In genomic region chrX:56975611-56976010, GRCh38 we compare ENCODE assay signal across 2 cellular contexts.
TF ChIP-seq lines count a peak whose summit lies in the region.

No MANE protein-coding gene starts in this region.

TF ChIP-seq in HEK293, 187 proteins besides CTCF, POLR2A, EP300 and RAD21 (continued from another document):
- TF ChIP-seq, protein P1, sequence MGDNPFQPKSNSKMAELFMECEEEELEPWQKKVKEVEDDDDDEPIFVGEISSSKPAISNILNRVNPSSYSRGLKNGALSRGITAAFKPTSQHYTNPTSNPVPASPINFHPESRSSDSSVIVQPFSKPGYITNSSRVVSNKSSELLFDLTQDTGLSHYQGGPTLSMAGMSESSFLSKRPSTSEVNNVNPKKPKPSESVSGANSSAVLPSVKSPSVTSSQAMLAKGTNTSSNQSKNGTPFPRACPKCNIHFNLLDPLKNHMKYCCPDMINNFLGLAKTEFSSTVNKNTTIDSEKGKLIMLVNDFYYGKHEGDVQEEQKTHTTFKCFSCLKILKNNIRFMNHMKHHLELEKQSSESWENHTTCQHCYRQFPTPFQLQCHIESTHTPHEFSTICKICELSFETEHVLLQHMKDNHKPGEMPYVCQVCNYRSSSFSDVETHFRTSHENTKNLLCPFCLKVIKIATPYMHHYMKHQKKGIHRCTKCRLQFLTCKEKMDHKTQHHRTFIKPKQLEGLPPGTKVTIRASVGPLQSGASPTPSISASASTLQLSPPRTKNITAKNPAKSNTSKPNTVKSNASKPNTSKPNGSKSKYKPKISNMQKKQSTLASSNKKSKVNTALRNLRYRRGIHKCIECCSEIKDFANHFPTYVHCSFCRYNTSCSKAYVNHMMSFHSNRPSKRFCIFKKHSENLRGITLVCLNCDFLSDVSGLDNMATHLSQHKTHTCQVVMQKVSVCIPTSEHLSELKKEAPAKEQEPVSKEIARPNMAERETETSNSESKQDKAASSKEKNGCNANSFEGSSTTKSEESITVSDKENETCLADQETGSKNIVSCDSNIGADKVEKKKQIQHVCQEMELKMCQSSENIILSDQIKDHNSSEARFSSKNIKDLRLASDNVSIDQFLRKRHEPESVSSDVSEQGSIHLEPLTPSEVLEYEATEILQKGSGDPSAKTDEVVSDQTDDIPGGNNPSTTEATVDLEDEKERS (tag by site-specific recombination; IDR thresholded peaks at IDR 0.05): no peak
- TF ChIP-seq ZIC2 (tag by site-specific recombination; IDR thresholded peaks at IDR 0.05): no peak

TF ChIP-seq in SK-N-SH, 30 proteins besides CTCF, POLR2A, EP300 and RAD21 (continued from another document):
- TF ChIP-seq, protein P2, sequence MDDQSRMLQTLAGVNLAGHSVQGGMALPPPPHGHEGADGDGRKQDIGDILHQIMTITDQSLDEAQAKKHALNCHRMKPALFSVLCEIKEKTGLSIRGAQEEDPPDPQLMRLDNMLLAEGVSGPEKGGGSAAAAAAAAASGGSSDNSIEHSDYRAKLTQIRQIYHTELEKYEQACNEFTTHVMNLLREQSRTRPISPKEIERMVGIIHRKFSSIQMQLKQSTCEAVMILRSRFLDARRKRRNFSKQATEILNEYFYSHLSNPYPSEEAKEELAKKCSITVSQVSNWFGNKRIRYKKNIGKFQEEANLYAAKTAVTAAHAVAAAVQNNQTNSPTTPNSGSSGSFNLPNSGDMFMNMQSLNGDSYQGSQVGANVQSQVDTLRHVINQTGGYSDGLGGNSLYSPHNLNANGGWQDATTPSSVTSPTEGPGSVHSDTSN (IDR thresholded peaks at IDR 0.05): no peak
- TF ChIP-seq SIN3A (IDR thresholded peaks at IDR 0.05; ENCODE audit: borderline replicate concordance, low read depth, low read length): no peak
- TF ChIP-seq CHD2 (IDR thresholded peaks at IDR 0.05; ENCODE audit: low read length, partially characterized antibody): no peak
TF ChIP-seq in SK-N-SH: peak in this region for 0.
